In genomic region chr15:50424066-50424890, GRCh38 we compare ENCODE assay signal across 8 cellular contexts. TPM values are rescaled to one million over a fixed set of nuclear protein-coding genes. Genes with fewer than 3 reads are reported as not detected.
DNase-seq lines count a peak whose midpoint lies in the region; ATAC-seq and TF ChIP-seq lines count a peak whose summit lies in the region.

Gene USP8 (plus strand): TSS chr15:50424405. CDS start chr15:50439074, 14,669 bp downstream.

- intact Hi-C loops in left cardiac atrium (cut with DNase I) (no loop called here), posterior vena cava (cut with DNase I) (loop anchor here in 1 of 2 donors (10.0 kb wide), 1 partner anchor 69 kb away; the partner anchor contains the start of gene GABPB1), upper lobe of right lung (cut with DNase I) (no loop called here)

- H3K27me3 ChIP-seq in upper lobe of right lung: no peaks in the 10 kb centered on the region

- peaks cover 4% of the 10 kb centered on the region for H3K36me3 ChIP-seq in upper lobe of right lung

- peak; percentile 95 for ATAC-seq in HG02884 (IDR thresholded peaks at IDR 0.05; ENCODE audit: unreplicated experiment)
- peak; percentile 99 to 100 for ATAC-seq in left cardiac atrium
- peak; percentile 100 for ATAC-seq in upper lobe of right lung

- peak within 1 kb of the TSS; percentile 92 for H3K27ac ChIP-seq in upper lobe of right lung

- H3K4me3 Mint-ChIP-seq in T-helper 1 cell treated with Interleukin-12 subunit alpha and Interleukin-12 subunit beta and Interleukin-4 antibody, amounts not matched to agents 30 μg/mL and 1 μg/mL, for 36 hours: peak within 1 kb of the TSS; percentile 99

- H3K4me1 ChIP-seq in upper lobe of right lung: peaks cover 12% of the 10 kb centered on the region

- TF ChIP-seq CTCF in GM13977 (IDR thresholded peaks at IDR 0.05; ENCODE audit: extremely low read depth, insufficient read depth, missing control alignments): no peak
- TF ChIP-seq CTCF in upper lobe of right lung (IDR thresholded peaks at IDR 0.05): no peak

- H3K9me3 ChIP-seq in upper lobe of right lung: no peaks in the 10 kb centered on the region

- peaks cover 25% of the 10 kb centered on the region for H3K4me1 Mint-ChIP-seq in T-helper 1 cell treated with Interleukin-12 subunit alpha and Interleukin-12 subunit beta and Interleukin-4 antibody, amounts not matched to agents 30 μg/mL and 1 μg/mL, for 36 hours (ENCODE audit: low read depth)

- DNase-seq in GM13977 (ENCODE audit: low spot score) (peak; percentile 89), NCI-H1694 (lab: John Stamatoyannopoulos, UW) (peak; percentile 85), amniotic stem cell (lab: John Stamatoyannopoulos, UW) (peak; percentile 83), left cardiac atrium (peak; percentile 97), posterior vena cava (ENCODE audit: low spot score) (peak; percentile 99), upper lobe of right lung (peak; percentile 99)

- in situ Hi-C loops in GM13977 (cut with MboI; ENCODE audit: low pct_unique_long_range_greater_than_20kb, low sequenced_read_pairs, unreplicated experiment): no loop called here

- peak within 1 kb of the TSS; percentile 76 for H3K4me3 ChIP-seq in upper lobe of right lung

- no peaks in the 10 kb centered on the region for H3K27me3 Mint-ChIP-seq in T-helper 1 cell treated with Interleukin-12 subunit alpha and Interleukin-12 subunit beta and Interleukin-4 antibody, amounts not matched to agents 30 μg/mL and 1 μg/mL, for 36 hours (ENCODE audit: low read depth)

- peak within 1 kb of the TSS; percentile 96 for H3K27ac Mint-ChIP-seq in T-helper 1 cell treated with Interleukin-12 subunit alpha and Interleukin-12 subunit beta and Interleukin-4 antibody, amounts not matched to agents 30 μg/mL and 1 μg/mL, for 36 hours

- peaks cover 10% of the 10 kb centered on the region for H3K36me3 Mint-ChIP-seq in T-helper 1 cell treated with Interleukin-12 subunit alpha and Interleukin-12 subunit beta and Interleukin-4 antibody, amounts not matched to agents 30 μg/mL and 1 μg/mL, for 36 hours (ENCODE audit: low read depth)

- H3K9me3 Mint-ChIP-seq in T-helper 1 cell treated with Interleukin-12 subunit alpha and Interleukin-12 subunit beta and Interleukin-4 antibody, amounts not matched to agents 30 μg/mL and 1 μg/mL, for 36 hours: no peaks in the 10 kb centered on the region

RNA-seq across cellular contexts. Expression of gene USP8, which starts in this region (rescaled TPM):
- 10 to 100 TPM; 44.9 to 46.7 TPM for total RNA-seq in left cardiac atrium
- total RNA-seq in posterior vena cava: 10 to 100 TPM; 53.1 to 61.0 TPM
- 65.1 TPM for total RNA-seq in upper lobe of right lung

Comparison
In these comparisons a context has a peak if more than half of its experiments do, and no peak if none do; other contexts are left out.
1. Peak in every context shown above with its lines: DNase-seq, ATAC-seq, H3K4me3 ChIP-seq and H3K27ac ChIP-seq.